In the genomic region with DNA sequence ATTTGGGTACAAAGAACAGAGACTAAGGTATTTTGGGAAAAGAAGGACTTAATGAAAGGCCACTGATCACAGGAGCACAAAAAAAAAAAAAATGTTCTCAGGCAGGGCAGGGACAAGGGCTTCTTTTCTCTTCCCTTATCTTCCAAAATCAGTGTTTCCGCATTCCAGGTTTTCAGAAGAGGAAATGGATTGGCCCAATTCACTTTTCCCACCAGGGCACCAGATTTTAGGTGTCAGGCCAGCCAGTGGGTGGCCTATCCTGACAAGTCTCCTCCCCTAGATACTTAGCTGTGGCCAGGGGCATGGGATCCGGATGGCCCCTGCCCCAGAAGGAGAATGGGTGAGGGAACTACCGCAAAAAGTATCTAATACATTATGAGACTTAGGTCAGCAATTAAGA, we compare ENCODE assay signal across 25 cellular contexts.
DNase-seq lines count a peak whose midpoint lies in the region; ATAC-seq, FAIRE-seq and TF ChIP-seq lines count a peak whose summit lies in the region.
"Had no signal": no experiment of that assay in that cellular context is flagged by ENCODE, and none has a peak within 500 bp of the region (broad histone marks: within the 10 kb centered on the region; RNA-seq: fewer than 3 reads in every experiment).

No MANE protein-coding gene starts in this region.

- no peak overlapping the region for H3K4me3 ChIP-seq in HepG2 (replicated peaks in 1 of 3; ENCODE audit: insufficient read depth in 1 of 3, low read depth in 2 of 3, low read length in 3 of 3)
- no peak overlapping the region for H3K4me3 ChIP-seq in right lobe of liver
- no peak overlapping the region for H3K4me3 ChIP-seq in K562
- H3K4me3 ChIP-seq: BLaER1, SJSA1 had no signal

- H3K36me3 ChIP-seq in HepG2 (replicated peaks in 1 of 2; ENCODE audit: control insufficient read depth in 1 of 2, insufficient read depth in 2 of 2, low read length in 2 of 2) (no peaks in the 10 kb centered on the region), right lobe of liver (no peaks in the 10 kb centered on the region), K562 (ENCODE audit: control insufficient read depth, insufficient read depth, low read length) (no peaks in the 10 kb centered on the region)
- H3K36me3 ChIP-seq: BLaER1, SJSA1 had no signal

- no peak overlapping the region for H3K9ac ChIP-seq in HepG2 (ENCODE audit: insufficient read depth, low read depth, low read length)
- no peak overlapping the region for H3K9ac ChIP-seq in K562 (ENCODE audit: insufficient read depth in 1 of 2, low read depth in 2 of 2, low read length in 2 of 2)
- H3K9ac ChIP-seq: BLaER1, KMS-11 had no signal

- TF ChIP-seq RAD21 in HepG2 (CRISPR knock-in tag; IDR thresholded peaks at IDR 0.05) (no peak), K562 (CRISPR knock-in tag; conservative IDR thresholded peaks at IDR 0.05 in 1 of 2, IDR thresholded peaks at IDR 0.05 in 1 of 2) (no peak)

- TF ChIP-seq EP300 in HepG2 (IDR thresholded peaks at IDR 0.05; ENCODE audit: low read depth in 2 of 2, low read length in 2 of 2) (no peak), HepG2 (CRISPR knock-in tag; IDR thresholded peaks at IDR 0.05; ENCODE audit: borderline replicate concordance) (no peak), K562 (IDR thresholded peaks at IDR 0.05; ENCODE audit: low read length) (no peak)

- FAIRE-seq in HepG2 (lab: Jason Lieb, UNC) (no peak), K562 (lab: Jason Lieb, UNC) (no peak)
- FAIRE-seq: GM19239, H54 had no signal

- H3K9me3 ChIP-seq in HepG2 (ENCODE audit: low read length) (no peaks in the 10 kb centered on the region), right lobe of liver (no peaks in the 10 kb centered on the region), K562 (replicated peaks; ENCODE audit: control insufficient read depth, insufficient read depth, low read depth, low read length) (no peaks in the 10 kb centered on the region)
- H3K9me3 ChIP-seq: BLaER1, SJSA1 had no signal

- CTCF ChIA-PET in HepG2 (lab: Yijun Ruan, JAX; ENCODE audit: low intra/inter-chr PET ratio, low total read pairs) (no interaction called here), K562 (lab: Yijun Ruan, JAX; ENCODE audit: low intra/inter-chr PET ratio) (no interaction called here)

- H3K9me1 ChIP-seq in K562 (ENCODE audit: control insufficient read depth, insufficient read depth, low read length) = no peaks in the 10 kb centered on the region

- no peak for ATAC-seq in HepG2
- ATAC-seq in right lobe of liver = no peak
- no peak for ATAC-seq in K562
- ATAC-seq in HG03378 (IDR thresholded peaks at IDR 0.05; ENCODE audit: unreplicated experiment) = no peak
- ATAC-seq: Right ventricle myocardium inferior had no signal

- no peak overlapping the region for H3K4me2 ChIP-seq in HepG2 (ENCODE audit: low read depth, low read length)
- no peak overlapping the region for H3K4me2 ChIP-seq in K562 (ENCODE audit: insufficient read depth, low read length)
- H3K4me2 ChIP-seq: BLaER1, KMS-11 had no signal

- intact Hi-C loops in HepG2 (cut with micrococcal nuclease; ENCODE audit: unreplicated experiment) (no loop called here), right lobe of liver (cut with DNase I) (no loop called here), K562 (cut with micrococcal nuclease) (no loop called here)

- BruUV-seq in HepG2 (replicated peaks; lab: Mats Ljungman, UMichigan) = no TSS peak
- no TSS peak for BruUV-seq in K562 (replicated peaks; lab: Mats Ljungman, UMichigan)

- TF ChIP-seq CTCF in HepG2 (CRISPR knock-in tag; IDR thresholded peaks at IDR 0.05) (no peak), right lobe of liver (IDR thresholded peaks at IDR 0.05) (no peak), K562 (IDR thresholded peaks at IDR 0.05 in 2 of 3, conservative IDR thresholded peaks at IDR 0.05 in 1 of 3; ENCODE audit: insufficient read depth in 2 of 3, low read depth in 1 of 3, low read length in 3 of 3) (no peak)

- H3K4me1 ChIP-seq in HepG2 (ENCODE audit: insufficient read depth, low read length) (peaks cover 35% of the 10 kb centered on the region), right lobe of liver (no peaks in the 10 kb centered on the region), K562 (replicated peaks in 1 of 2; ENCODE audit: control insufficient read depth in 2 of 2, insufficient read depth in 2 of 2, low read length in 2 of 2) (no peaks in the 10 kb centered on the region; a peak in 1 of 5 replicates)
- H3K4me1 ChIP-seq: BLaER1, SJSA1 had no signal

- no peaks in the 10 kb centered on the region for H3K79me2 ChIP-seq in HepG2 (ENCODE audit: insufficient read depth, low read length)
- H3K79me2 ChIP-seq in K562 (ENCODE audit: control insufficient read depth, insufficient read depth, low read length) = no peaks in the 10 kb centered on the region

- WGBS in HepG2 (ENCODE audit: low lambda C conversion rate) = 30% methylated on average over 3 of the region's 3 CpGs
- WGBS in right lobe of liver (ENCODE audit: insufficient coverage, low coverage, low lambda C conversion rate, missing lambda C conversion rate) = no CpG with 5 or more reads among the region's 3 CpGs
- WGBS in K562 (ENCODE audit: insufficient coverage, low coverage, missing lambda C conversion rate) = 28% methylated on average over 3 of the region's 3 CpGs

- POLR2A ChIA-PET in HepG2 (lab: Yijun Ruan, JAX) (no interaction called here), K562 (lab: Yijun Ruan, JAX) (no interaction called here)

- DNase-seq in HepG2 (ENCODE audit: low spot score) (peak; percentile 59), right lobe of liver (no peak), K562 (ENCODE audit: extremely low read depth in 1 of 4, low spot score in 3 of 4) (no peak), islet precursor cell (peak; percentile 88), amniotic stem cell (lab: John Stamatoyannopoulos, UW) (no peak), superior temporal gyrus (ENCODE audit: extremely low spot score) (no peak), DMS79 treated with DMSO at 0.1 percent for 48 hours (lab: John Stamatoyannopoulos, UW) (no peak)
- DNase-seq: ACHN; Calu3; CD4-positive, alpha-beta T cell; DMS153; GF-D8; NCI-H1105 treated with DMSO at 0.1 percent for 48 hours; NCI-H2029 treated with DMSO at 0.1 percent for 48 hours; NCI-H345; NCI-H524 treated with DMSO at 0.1 percent for 48 hours; OCI-M1 had no signal

- H3K27me3 ChIP-seq in HepG2 (ENCODE audit: control insufficient read depth in 1 of 2, insufficient read depth in 2 of 2, low read length in 2 of 2) = peaks cover 0 to 3% of the 10 kb centered on the region in 2 experiments; a peak in 3 of 5 replicates
- no peaks in the 10 kb centered on the region for H3K27me3 ChIP-seq in right lobe of liver
- H3K27me3 ChIP-seq in K562 (ENCODE audit: control insufficient read depth in 2 of 2, insufficient read depth in 2 of 2, low read length in 2 of 2) = peaks cover 24 to 53% of the 10 kb centered on the region in 2 experiments
- H3K27me3 ChIP-seq: BLaER1, SJSA1 had no signal

- in situ Hi-C loops in HepG2 (cut with HindIII; ENCODE audit: extremely low pct_ligation_motif_present, low pct_unique_long_range_greater_than_20kb) = no loop called here
- in situ Hi-C loops in K562 (cut with MboI) = no loop called here

- H3K27ac ChIP-seq in HepG2 (ENCODE audit: extremely low read length, insufficient read depth, low read length) (no peak overlapping the region), right lobe of liver (no peak overlapping the region), K562 (ENCODE audit: extremely low read depth, low read depth, low read length) (no peak overlapping the region)
- H3K27ac ChIP-seq: 22Rv1, BLaER1, KMS-11, SJSA1 had no signal

- H2AFZ ChIP-seq in HepG2 (ENCODE audit: low read length) = no peak overlapping the region
- H2AFZ ChIP-seq in K562 (ENCODE audit: low read depth, low read length) = no peak overlapping the region

- no peak for TF ChIP-seq POLR2A in HepG2 (IDR thresholded peaks at IDR 0.05; ENCODE audit: insufficient read depth in 1 of 2, low read depth in 2 of 2, low read length in 2 of 2)
- TF ChIP-seq POLR2A in right lobe of liver (IDR thresholded peaks at IDR 0.05) = no peak
- TF ChIP-seq POLR2A in K562 (conservative IDR thresholded peaks at IDR 0.05) = no peak

- H4K20me1 ChIP-seq in HepG2 (ENCODE audit: insufficient read depth, low read length) (no peaks in the 10 kb centered on the region), K562 (replicated peaks; ENCODE audit: control insufficient read depth, insufficient read depth, low read length) (no peaks in the 10 kb centered on the region)
- H4K20me1 ChIP-seq: BLaER1 had no signal

TF ChIP-seq in HepG2, 621 proteins besides CTCF, POLR2A, EP300 and RAD21:
- TF ChIP-seq TEAD3 (CRISPR knock-in tag; optimal IDR thresholded peaks at IDR 0.05; ENCODE audit: borderline replicate concordance) = peak; percentile 46
- TF ChIP-seq, protein P1, sequence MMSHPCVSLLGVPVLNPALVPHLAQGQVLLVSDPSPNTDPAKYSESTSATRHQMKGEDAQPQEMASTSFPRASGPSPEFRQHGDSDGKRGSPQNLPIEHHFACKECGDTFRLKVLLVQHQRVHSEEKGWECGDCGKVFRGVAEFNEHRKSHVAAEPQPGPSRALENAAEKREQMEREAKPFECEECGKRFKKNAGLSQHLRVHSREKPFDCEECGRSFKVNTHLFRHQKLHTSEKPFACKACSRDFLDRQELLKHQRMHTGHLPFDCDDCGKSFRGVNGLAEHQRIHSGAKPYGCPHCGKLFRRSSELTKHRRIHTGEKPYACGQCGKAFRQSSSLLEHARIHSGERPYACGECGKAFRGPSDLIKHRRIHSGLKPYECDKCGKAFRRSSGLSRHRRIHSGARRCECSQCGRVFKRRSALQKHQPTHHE (CRISPR knock-in tag; IDR thresholded peaks at IDR 0.05; ENCODE audit: borderline replicate concordance) = no peak

TF ChIP-seq in K562, 482 proteins besides CTCF, POLR2A, EP300 and RAD21:
- 0 out of 2 replicates have a peak, but pooled peaks have one; percentile 29 for TF ChIP-seq TEAD4 (IDR thresholded peaks at IDR 0.05; ENCODE audit: low read length)
- TF ChIP-seq TEAD4 (CRISPR knock-in tag; IDR thresholded peaks at IDR 0.05; ENCODE audit: borderline replicate concordance) = no peak
- TF ChIP-seq SMARCA4 (IDR thresholded peaks at IDR 0.05) = no peak
- TF ChIP-seq SPI1 (IDR thresholded peaks at IDR 0.05; ENCODE audit: borderline replicate concordance, low read depth, low read length) = 0 out of 2 replicates have a peak, but pooled peaks have one; percentile 35

Comparison
In these comparisons a context has a peak if more than half of its experiments do, and no peak if none do; other contexts are left out.
1. DNase-seq: peak in HepG2 (single experiment) and islet precursor cell (single experiment); none in right lobe of liver (0 of 3), K562 (0 of 4), amniotic stem cell (single experiment), superior temporal gyrus (single experiment) and DMS79 treated with DMSO at 0.1 percent for 48 hours (single experiment).